In the genomic region with DNA sequence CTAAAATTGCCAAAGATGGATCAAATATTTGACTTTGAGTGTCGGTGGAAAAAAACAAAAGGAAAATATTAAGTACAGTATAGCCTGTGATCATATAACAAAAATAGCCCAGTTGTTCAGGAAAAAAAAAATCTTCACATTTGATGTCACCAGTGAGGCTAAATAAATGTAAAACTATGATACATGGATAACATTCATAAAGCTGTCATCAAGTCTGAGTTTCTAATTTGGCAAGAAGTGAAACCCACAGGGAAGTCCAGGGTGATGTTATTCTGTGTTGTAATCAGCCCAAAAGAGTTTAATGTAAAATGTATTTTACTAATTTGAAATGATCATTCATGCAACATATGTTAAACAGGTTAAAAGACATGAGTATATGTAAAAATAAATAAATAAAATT, we compare ENCODE assay signal across 29 cellular contexts.
"Had no signal": no experiment of that assay in that cellular context is flagged by ENCODE, and none has a peak within 500 bp of the region (broad histone marks: within the 10 kb centered on the region; RNA-seq: fewer than 3 reads in every experiment).

No MANE protein-coding gene starts in this region.

- H3K27me3 ChIP-seq: stomach, suprapubic skin, testis, thyroid gland, tibial artery, tibial nerve, transverse colon, upper lobe of left lung, upper lobe of right lung, uterus, vagina had no signal

- H3K36me3 ChIP-seq: stomach, suprapubic skin, thoracic aorta, thyroid gland, tibial artery, tibial nerve, transverse colon, upper lobe of left lung, upper lobe of right lung, uterus, vagina had no signal

- H3K4me1 ChIP-seq: stomach, suprapubic skin, testis, thyroid gland, tibial artery, tibial nerve, transverse colon, upper lobe of left lung, upper lobe of right lung, uterus, vagina had no signal

- DNase-seq: stimulated activated CD4-positive, alpha-beta T cell treated with anti-CD3 and anti-CD28 coated beads, Interleukin-2, amount 100 ng/mL, for 48 hours; stimulated activated CD4-positive, alpha-beta T cell treated with anti-CD3 and anti-CD28 coated beads, Interleukin-4, amount 100 ng/mL, for 1 hour; stimulated activated CD4-positive, alpha-beta T cell treated with anti-CD3 and anti-CD28 coated beads, Interleukin-4, amount 100 ng/mL, for 24 hours; stimulated activated CD4-positive, alpha-beta T cell treated with anti-CD3 and anti-CD28 coated beads, Interleukin-4, amount 100 ng/mL, for 4 hours; stimulated activated CD8-positive, alpha-beta memory T cell treated with anti-CD3 and anti-CD28 coated beads, Interleukin-4, amount 100 ng/mL, for 48 hours; stimulated activated naive B cell treated with anti-CD40 and anti-IgM and Interleukin-4, amounts not matched to agents 10 μg/mL and 1 μg/mL and 100 μg/mL, for 72 hours; stimulated activated naive CD4-positive, alpha-beta T cell; stimulated activated naive CD4-positive, alpha-beta T cell treated with Interleukin-2 at 50 U/mL for 16 hours; stimulated activated naive CD8-positive, alpha-beta T cell treated with anti-CD3 and anti-CD28 coated beads, Interleukin-15, amount 100 ng/mL, for 72 hours; stimulated activated naive CD8-positive, alpha-beta T cell treated with anti-CD3 and anti-CD28 coated beads, Interleukin-15, Interleukin-2, amounts not matched to agents 100 U/mL and 50 U/mL, for 24 hours; stomach; substantia nigra; testis; thyroid gland; tibial artery; transverse colon; trophoblast cell; upper lobe of left lung; upper lobe of right lung; uterus had no signal

- H3K4me3 ChIP-seq: stomach, suprapubic skin, testis, thoracic aorta, thyroid gland, tibial artery, tibial nerve, transverse colon, upper lobe of left lung, upper lobe of right lung, uterus, vagina had no signal

- H3K4me1 Mint-ChIP-seq: stimulated activated effector memory CD8-positive, alpha-beta T cell treated with anti-CD3 and anti-CD28 coated beads, Interleukin-12 subunit alpha, Interleukin-12 subunit beta, amount 100 ng/mL, for 72 hours; stimulated activated memory B cell treated with anti-CD40 and anti-IgM and Interleukin-4, amounts not matched to agents 10 μg/mL and 1 μg/mL and 100 μg/mL, for 72 hours; stimulated activated naive B cell treated with anti-CD40 and anti-IgM and Interleukin-4, amounts not matched to agents 10 μg/mL and 1 μg/mL and 100 μg/mL, for 72 hours; stimulated activated naive CD8-positive, alpha-beta T cell treated with anti-CD3 and anti-CD28 coated beads, Interleukin-15, amount 100 ng/mL, for 72 hours had no signal

- H3K27ac Mint-ChIP-seq: stimulated activated effector memory CD8-positive, alpha-beta T cell treated with anti-CD3 and anti-CD28 coated beads, Interleukin-12 subunit alpha, Interleukin-12 subunit beta, amount 100 ng/mL, for 72 hours; stimulated activated memory B cell treated with anti-CD40 and anti-IgM and Interleukin-4, amounts not matched to agents 10 μg/mL and 1 μg/mL and 100 μg/mL, for 72 hours; stimulated activated naive B cell treated with anti-CD40 and anti-IgM and Interleukin-4, amounts not matched to agents 10 μg/mL and 1 μg/mL and 100 μg/mL, for 72 hours; stimulated activated naive CD8-positive, alpha-beta T cell treated with anti-CD3 and anti-CD28 coated beads, Interleukin-15, amount 100 ng/mL, for 72 hours; stimulated activated naive CD8-positive, alpha-beta T cell treated with anti-CD3 and anti-CD28 coated beads, Interleukin-15, Interleukin-2, amounts not matched to agents 100 ng/mL and 50 ng/mL, for 24 hours; type B pancreatic cell had no signal

- H3K9me3 Mint-ChIP-seq: type B pancreatic cell had no signal

- H3K4me3 Mint-ChIP-seq: stimulated activated effector memory CD8-positive, alpha-beta T cell treated with anti-CD3 and anti-CD28 coated beads, Interleukin-12 subunit alpha, Interleukin-12 subunit beta, amount 100 ng/mL, for 72 hours; stimulated activated memory B cell treated with anti-CD40 and anti-IgM and Interleukin-4, amounts not matched to agents 10 μg/mL and 1 μg/mL and 100 μg/mL, for 72 hours; stimulated activated naive B cell treated with anti-CD40 and anti-IgM and Interleukin-4, amounts not matched to agents 10 μg/mL and 1 μg/mL and 100 μg/mL, for 72 hours; stimulated activated naive CD8-positive, alpha-beta T cell treated with anti-CD3 and anti-CD28 coated beads, Interleukin-15, amount 100 ng/mL, for 72 hours; stimulated activated naive CD8-positive, alpha-beta T cell treated with anti-CD3 and anti-CD28 coated beads, Interleukin-15, Interleukin-2, amounts not matched to agents 100 ng/mL and 50 ng/mL, for 24 hours; type B pancreatic cell had no signal

- H3K36me3 Mint-ChIP-seq: stimulated activated effector memory CD8-positive, alpha-beta T cell treated with anti-CD3 and anti-CD28 coated beads, Interleukin-12 subunit alpha, Interleukin-12 subunit beta, amount 100 ng/mL, for 72 hours; stimulated activated memory B cell treated with anti-CD40 and anti-IgM and Interleukin-4, amounts not matched to agents 10 μg/mL and 1 μg/mL and 100 μg/mL, for 72 hours; stimulated activated naive B cell treated with anti-CD40 and anti-IgM and Interleukin-4, amounts not matched to agents 10 μg/mL and 1 μg/mL and 100 μg/mL, for 72 hours; type B pancreatic cell had no signal

- FAIRE-seq: urothelium cell line had no signal

- H3K27me3 Mint-ChIP-seq: stimulated activated memory B cell treated with anti-CD40 and anti-IgM and Interleukin-4, amounts not matched to agents 10 μg/mL and 1 μg/mL and 100 μg/mL, for 72 hours; stimulated activated naive B cell treated with anti-CD40 and anti-IgM and Interleukin-4, amounts not matched to agents 10 μg/mL and 1 μg/mL and 100 μg/mL, for 72 hours; stimulated activated naive CD8-positive, alpha-beta T cell treated with anti-CD3 and anti-CD28 coated beads, Interleukin-15, amount 100 ng/mL, for 72 hours; stimulated activated naive CD8-positive, alpha-beta T cell treated with anti-CD3 and anti-CD28 coated beads, Interleukin-15, Interleukin-2, amounts not matched to agents 100 ng/mL and 50 ng/mL, for 24 hours; type B pancreatic cell had no signal

- H3K9me3 ChIP-seq: stomach, suprapubic skin, testis, thoracic aorta, thyroid gland, tibial artery, tibial nerve, transverse colon, upper lobe of left lung, upper lobe of right lung, uterus, vagina had no signal

- H3K27ac ChIP-seq: stomach, suprapubic skin, testis, thoracic aorta, thyroid gland, tibial artery, tibial nerve, transverse colon, upper lobe of left lung, upper lobe of right lung, uterus, vagina had no signal
